9 cellular contexts compared by ENCODE assay signal in genomic region chr5:141477169-141477568, GRCh38. TPM values are rescaled to one million over a fixed set of nuclear protein-coding genes. Genes with fewer than 3 reads are reported as not detected.
DNase-seq lines count a peak whose midpoint lies in the region; ATAC-seq and TF ChIP-seq lines count a peak whose summit lies in the region.
"Had no signal": no experiment of that assay in that cellular context is flagged by ENCODE, and none has a peak within 500 bp of the region (broad histone marks: within the 10 kb centered on the region; RNA-seq: fewer than 3 reads in every experiment).

No MANE protein-coding gene starts in this region.

- no peaks in the 10 kb centered on the region for H3K9me3 ChIP-seq in tibial artery
- no peaks in the 10 kb centered on the region for H3K9me3 ChIP-seq in HAP-1

- H3K4me1 Mint-ChIP-seq in activated naive CD4-positive, alpha-beta T cell treated with anti-CD3 and anti-CD28 coated beads, Interleukin-2, amount 10 ng/mL, durations not matched to agents 7 days and 5 days = peaks cover 21% of the 10 kb centered on the region
- peaks cover 63% of the 10 kb centered on the region for H3K4me1 Mint-ChIP-seq in brain
- H3K4me1 Mint-ChIP-seq in memory B cell = peaks cover 16% of the 10 kb centered on the region

- DNase-seq in activated naive CD4-positive, alpha-beta T cell treated with anti-CD3 and anti-CD28 coated beads, Interleukin-2, amount 10 ng/mL, durations not matched to agents 7 days and 5 days = no peak
- DNase-seq in activated naive CD4-positive, alpha-beta T cell treated with anti-CD3 and anti-CD28 coated beads, Interleukin-2, amount 50 U/mL, for 72 hours (ENCODE audit: low spot score in 2 of 2) = no peak
- DNase-seq in memory B cell (ENCODE audit: low spot score in 2 of 2) (no peak), tibial artery (no peak), HAP-1 (ENCODE audit: low spot score in 2 of 2) (no peak), cerebellar cortex (ENCODE audit: low spot score) (no peak)

- H3K36me3 ChIP-seq in tibial artery = no peaks in the 10 kb centered on the region
- H3K36me3 ChIP-seq in HAP-1 (replicated peaks) = no peaks in the 10 kb centered on the region

- H3K4me1 ChIP-seq in tibial artery = peaks cover 0 to 56% (median 39%) of the 10 kb centered on the region in 4 donors
- peaks cover 9% of the 10 kb centered on the region; the same call in 1 of the 2 replicates for H3K4me1 ChIP-seq in HAP-1

- TF ChIP-seq CTCF in brain (conservative IDR thresholded peaks at IDR 0.05) (no peak), tibial artery (IDR thresholded peaks at IDR 0.05) (no peak)

- in situ Hi-C loops in HAP-1 (cut with MboI; ENCODE audit: low sequenced_read_pairs) = no loop called here

- H3K27ac ChIP-seq in tibial artery = peak overlapping the region; percentile 84 to 87

- H3K27me3 ChIP-seq in tibial artery (no peaks in the 10 kb centered on the region), HAP-1 (ENCODE audit: low read depth) (0 out of 2 replicates have a peak, but pooled peaks cover 3% of the 10 kb centered on the region)

- peak overlapping the region; percentile 21 for H3K4me3 Mint-ChIP-seq in activated naive CD4-positive, alpha-beta T cell treated with anti-CD3 and anti-CD28 coated beads, Interleukin-2, amount 10 ng/mL, durations not matched to agents 7 days and 5 days
- H3K4me3 Mint-ChIP-seq in brain (peak overlapping the region; percentile 95 to 99 (median 98)), memory B cell (peak overlapping the region; percentile 92)

- no peaks in the 10 kb centered on the region for H3K9me3 Mint-ChIP-seq in activated naive CD4-positive, alpha-beta T cell treated with anti-CD3 and anti-CD28 coated beads, Interleukin-2, amount 10 ng/mL, durations not matched to agents 7 days and 5 days
- no peaks in the 10 kb centered on the region for H3K9me3 Mint-ChIP-seq in activated naive CD4-positive, alpha-beta T cell treated with anti-CD3 and anti-CD28 coated beads, Interleukin-2, amount 50 U/mL, for 72 hours
- H3K9me3 Mint-ChIP-seq in brain (peaks cover 46 to 91% (median 77%) of the 10 kb centered on the region in 5 experiments), memory B cell (no peaks in the 10 kb centered on the region)

- H3K4me3 ChIP-seq in tibial artery (peak overlapping the region; percentile 69 to 74), HAP-1 (no peak overlapping the region)

- CTCF ChIA-PET in activated naive CD4-positive, alpha-beta T cell treated with anti-CD3 and anti-CD28 coated beads, Interleukin-2, amount 10 ng/mL, durations not matched to agents 7 days and 5 days (lab: Charles Lee) = interaction anchor here (0.7 to 1.8 kb wide), 3 partner anchors 47 to 278 kb away, joined by 3 to 6 read pairs (median 3); partner anchors contain the start of genes PCDHB11 and PCDHGB3

- H3K36me3 Mint-ChIP-seq in activated naive CD4-positive, alpha-beta T cell treated with anti-CD3 and anti-CD28 coated beads, Interleukin-2, amount 10 ng/mL, durations not matched to agents 7 days and 5 days = no peaks in the 10 kb centered on the region
- peaks cover 17 to 19% of the 10 kb centered on the region in 2 donors for H3K36me3 Mint-ChIP-seq in activated naive CD4-positive, alpha-beta T cell treated with anti-CD3 and anti-CD28 coated beads, Interleukin-2, amount 50 U/mL, for 72 hours
- H3K36me3 Mint-ChIP-seq in brain = peaks cover 99% of the 10 kb centered on the region
- H3K36me3 Mint-ChIP-seq in memory B cell = no peaks in the 10 kb centered on the region

- ATAC-seq in activated naive CD4-positive, alpha-beta T cell treated with anti-CD3 and anti-CD28 coated beads, Interleukin-2, amount 50 U/mL, for 72 hours = no peak
- no peak for ATAC-seq in memory B cell (ENCODE audit: low read depth)
- ATAC-seq in HG02973 (IDR thresholded peaks at IDR 0.05; ENCODE audit: unreplicated experiment) = no peak

- intact Hi-C loops in tibial artery (cut with DNase I; ENCODE audit: low total_unique reads) = loop anchor here (5.0 kb wide), 1 partner anchor 35 kb away; no protein-coding TSS in a partner anchor

- no peak overlapping the region for H3K27ac Mint-ChIP-seq in activated naive CD4-positive, alpha-beta T cell treated with anti-CD3 and anti-CD28 coated beads, Interleukin-2, amount 10 ng/mL, durations not matched to agents 7 days and 5 days
- no peak overlapping the region for H3K27ac Mint-ChIP-seq in activated naive CD4-positive, alpha-beta T cell treated with anti-CD3 and anti-CD28 coated beads, Interleukin-2, amount 50 U/mL, for 72 hours
- H3K27ac Mint-ChIP-seq in brain = peak overlapping the region in 1 of 5 experiments; percentile 88
- no peak overlapping the region for H3K27ac Mint-ChIP-seq in memory B cell
- H3K27ac Mint-ChIP-seq: CD14-positive monocyte had no signal

- peaks cover 70% of the 10 kb centered on the region for H3K27me3 Mint-ChIP-seq in activated naive CD4-positive, alpha-beta T cell treated with anti-CD3 and anti-CD28 coated beads, Interleukin-2, amount 10 ng/mL, durations not matched to agents 7 days and 5 days
- H3K27me3 Mint-ChIP-seq in brain (peaks cover 7% of the 10 kb centered on the region), memory B cell (peaks cover 21% of the 10 kb centered on the region)

RNA-seq across cellular contexts. Expression of gene PCDHGC3, which starts 1.4 kb away (rescaled TPM):
- total RNA-seq in activated naive CD4-positive, alpha-beta T cell treated with anti-CD3 and anti-CD28 coated beads, Interleukin-2, amount 50 U/mL, for 72 hours = under 1 TPM in 1 of 2 donors, not detected in 1; 0.19 TPM
- 246 TPM for polyA plus RNA-seq in brain (ENCODE audit: insufficient read depth, low read depth, low replicate concordance)

RNA-seq across cellular contexts. Expression of gene PCDHGC4, which starts 7.7 kb away (rescaled TPM):
- not detected for total RNA-seq in activated naive CD4-positive, alpha-beta T cell treated with anti-CD3 and anti-CD28 coated beads, Interleukin-2, amount 50 U/mL, for 72 hours
- polyA plus RNA-seq in brain (ENCODE audit: insufficient read depth, low read depth, low replicate concordance) = 31.8 TPM
- polyA plus RNA-seq: CD14-positive monocyte had no signal

RNA-seq across cellular contexts. Expression of gene PCDHGC5, which starts 11.7 kb away (rescaled TPM):
- total RNA-seq in activated naive CD4-positive, alpha-beta T cell treated with anti-CD3 and anti-CD28 coated beads, Interleukin-2, amount 50 U/mL, for 72 hours = not detected
- 4.3 TPM for polyA plus RNA-seq in brain (ENCODE audit: insufficient read depth, low read depth, low replicate concordance)
- polyA plus RNA-seq: CD14-positive monocyte had no signal

RNA-seq across cellular contexts. Expression of gene PCDHGA12, which starts 46.9 kb away (rescaled TPM):
- total RNA-seq in activated naive CD4-positive, alpha-beta T cell treated with anti-CD3 and anti-CD28 coated beads, Interleukin-2, amount 50 U/mL, for 72 hours = under 1 TPM; 0.10 to 0.16 TPM
- polyA plus RNA-seq in brain (ENCODE audit: insufficient read depth, low read depth, low replicate concordance) = 3.1 TPM
- polyA plus RNA-seq: CD14-positive monocyte had no signal

RNA-seq across cellular contexts. Expression of gene PCDHGA11, which starts 56.3 kb away (rescaled TPM):
- under 1 TPM; 0.09 to 0.14 TPM for total RNA-seq in activated naive CD4-positive, alpha-beta T cell treated with anti-CD3 and anti-CD28 coated beads, Interleukin-2, amount 50 U/mL, for 72 hours
- 1.6 TPM for polyA plus RNA-seq in brain (ENCODE audit: insufficient read depth, low read depth, low replicate concordance)
- polyA plus RNA-seq: CD14-positive monocyte had no signal

Comparison
In these comparisons a context has a peak if more than half of its experiments do, and no peak if none do; other contexts are left out.
1. H3K4me3 Mint-ChIP-seq: peak in every context shown above with its lines; median percentile 98 in brain; 92 in memory B cell; 21 in activated naive CD4-positive, alpha-beta T cell treated with anti-CD3 and anti-CD28 coated beads, Interleukin-2, amount 10 ng/mL, durations not matched to agents 7 days and 5 days.